6 cellular contexts compared by ENCODE assay signal in the genomic region with DNA sequence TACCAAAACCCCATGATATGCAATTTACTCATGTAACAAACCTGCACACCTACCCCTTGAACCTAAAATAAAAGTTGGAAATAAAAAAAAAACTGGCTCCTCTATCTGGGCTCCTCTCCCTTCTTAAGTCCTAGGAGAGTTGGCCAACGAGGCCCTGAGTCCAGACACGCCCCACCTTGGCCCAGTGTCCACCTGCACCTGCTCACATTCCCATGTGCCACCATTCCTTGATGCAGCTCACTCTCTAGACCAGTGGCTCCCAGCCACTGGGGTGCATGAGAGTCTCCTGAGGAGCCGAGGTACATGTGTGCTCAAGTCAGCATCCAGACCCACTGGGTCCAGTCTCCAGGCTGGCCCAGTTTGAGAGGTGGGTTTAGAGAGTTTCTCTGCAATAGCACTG.
DNase-seq lines count a peak whose midpoint lies in the region; ATAC-seq, FAIRE-seq and TF ChIP-seq lines count a peak whose summit lies in the region.
"Not testable (repeated sequence)": the region's sequence is repeated elsewhere in the genome, so short reads cannot be mapped to it uniquely, and the experiment has no call there.

No MANE protein-coding gene starts in this region.

- H3K36me3 ChIP-seq in body of pancreas (replicated peaks in 1 of 2; ENCODE audit: insufficient read depth in 1 of 2, low read depth in 2 of 2); pancreas: not testable (repeated sequence)

- DNase-seq in activated CD4-positive, alpha-beta T cell treated with anti-CD3 and anti-CD28 coated beads, Interleukin-2, amount 10 ng/mL, durations not matched to agents 24 days and 14 days, result peak; percentile 43
- DNase-seq in body of pancreas (peak; percentile 84 to 91 (median 86)), osteocyte (ENCODE audit: extremely low spot score, unreplicated experiment) (peak; percentile 8), pancreas (peak; percentile 73 to 91 (median 86)), type B pancreatic cell (ENCODE audit: extremely low spot score, unreplicated experiment) (peak; percentile 15)

- TF ChIP-seq CTCF in body of pancreas (IDR thresholded peaks at IDR 0.05); osteocyte (IDR thresholded peaks at IDR 0.05); pancreas (IDR thresholded peaks at IDR 0.05); type B pancreatic cell (conservative IDR thresholded peaks at IDR 0.05): not testable (repeated sequence)

- H3K4me3 Mint-ChIP-seq in activated CD4-positive, alpha-beta T cell treated with anti-CD3 and anti-CD28 coated beads, Interleukin-2, amount 10 ng/mL, durations not matched to agents 24 days and 14 days; osteocyte (ENCODE audit: unreplicated experiment); type B pancreatic cell: not testable (repeated sequence)

- intact Hi-C loops in activated CD4-positive, alpha-beta T cell treated with anti-CD3 and anti-CD28 coated beads, Interleukin-2, amount 10 ng/mL, durations not matched to agents 24 days and 14 days (cut with micrococcal nuclease); body of pancreas (cut with DNase I); pancreas (cut with DNase I): not testable (repeated sequence)

- not testable (repeated sequence) for H3K4me1 Mint-ChIP-seq in activated CD4-positive, alpha-beta T cell treated with anti-CD3 and anti-CD28 coated beads, Interleukin-2, amount 10 ng/mL, durations not matched to agents 24 days and 14 days; osteocyte (ENCODE audit: unreplicated experiment); type B pancreatic cell (ENCODE audit: unreplicated experiment)

- H3K27ac Mint-ChIP-seq in activated CD4-positive, alpha-beta T cell treated with anti-CD3 and anti-CD28 coated beads, Interleukin-2, amount 10 ng/mL, durations not matched to agents 24 days and 14 days; osteocyte (ENCODE audit: unreplicated experiment); type B pancreatic cell: not testable (repeated sequence)

- ATAC-seq in body of pancreas (peak; percentile 88), esophagus mucosa (peak; percentile 16), pancreas (peak; percentile 89 to 96 (median 91))

- 47% methylated on average over 2 of the region's 3 CpGs; no CpG with 5 or more reads in 1 of the 2 donors for WGBS in body of pancreas, 2 donors
- WGBS in pancreas, 2 donors, result 42 to 45% methylated on average over 3 of the region's 3 CpGs

- H3K36me3 Mint-ChIP-seq in activated CD4-positive, alpha-beta T cell treated with anti-CD3 and anti-CD28 coated beads, Interleukin-2, amount 10 ng/mL, durations not matched to agents 24 days and 14 days (ENCODE audit: low read depth); osteocyte (ENCODE audit: unreplicated experiment); type B pancreatic cell: not testable (repeated sequence)

- not testable (repeated sequence) for H3K27ac ChIP-seq in body of pancreas, pancreas

- H3K9me3 ChIP-seq in body of pancreas, pancreas: not testable (repeated sequence)

- not testable (repeated sequence) for FAIRE-seq in pancreas (lab: Jason Lieb, UNC)

- H3K4me3 ChIP-seq in body of pancreas, pancreas: not testable (repeated sequence)

- TF ChIP-seq POLR2A in body of pancreas (IDR thresholded peaks at IDR 0.05), result not testable (repeated sequence)

- not testable (repeated sequence) for H3K27me3 Mint-ChIP-seq in activated CD4-positive, alpha-beta T cell treated with anti-CD3 and anti-CD28 coated beads, Interleukin-2, amount 10 ng/mL, durations not matched to agents 24 days and 14 days; osteocyte (ENCODE audit: unreplicated experiment); type B pancreatic cell

- H3K9me3 Mint-ChIP-seq in activated CD4-positive, alpha-beta T cell treated with anti-CD3 and anti-CD28 coated beads, Interleukin-2, amount 10 ng/mL, durations not matched to agents 24 days and 14 days; osteocyte (ENCODE audit: unreplicated experiment); type B pancreatic cell: not testable (repeated sequence)

- H3K4me1 ChIP-seq in body of pancreas, result peaks cover 25% of the 10 kb centered on the region
- not testable (repeated sequence) for H3K4me1 ChIP-seq in pancreas

- H3K27me3 ChIP-seq in body of pancreas, pancreas: not testable (repeated sequence)

Comparison
In these comparisons a context has a peak if more than half of its experiments do, and no peak if none do; other contexts are left out.
1. DNase-seq: peak in every context shown above with its lines; median percentile 86 in pancreas; 86 in body of pancreas; 43 in activated CD4-positive, alpha-beta T cell treated with anti-CD3 and anti-CD28 coated beads, Interleukin-2, amount 10 ng/mL, durations not matched to agents 24 days and 14 days; 15 in type B pancreatic cell; 8 in osteocyte.
2. ATAC-seq: peak in every context shown above with its lines; median percentile 91 in pancreas; 88 in body of pancreas; 16 in esophagus mucosa.